ENCODE assay signal across 36 cellular contexts in genomic region chr14:26199096-26199495, GRCh38.
"Had no signal": no experiment of that assay in that cellular context is flagged by ENCODE, and none has a peak within 500 bp of the region (broad histone marks: within the 10 kb centered on the region; RNA-seq: fewer than 3 reads in every experiment).

No MANE protein-coding gene starts in this region.

- H3K4me1 Mint-ChIP-seq: activated B cell treated with CpG ODN at 0.5 μM for 24 hours; activated naive CD8-positive, alpha-beta T cell treated with anti-CD3 and anti-CD28 coated beads for 36 hours; activated T-helper 17 cell treated with anti-CD3 and anti-CD28 coated beads, Interleukin-2, amount 50 U/mL, for 72 hours; central memory CD8-positive, alpha-beta T cell had no signal

- H3K27me3 Mint-ChIP-seq: activated CD4-positive, alpha-beta memory T cell treated with anti-CD3 and anti-CD28 coated beads for 36 hours; activated T-helper 17 cell treated with anti-CD3 and anti-CD28 coated beads, Interleukin-2, amount 50 U/mL, for 72 hours; central memory CD8-positive, alpha-beta T cell had no signal

- H3K4me3 Mint-ChIP-seq: activated B cell treated with CpG ODN at 0.5 μM for 24 hours; activated CD4-positive, alpha-beta memory T cell treated with anti-CD3 and anti-CD28 coated beads for 36 hours; activated naive CD8-positive, alpha-beta T cell treated with anti-CD3 and anti-CD28 coated beads for 36 hours; activated T-cell treated with anti-CD3 and anti-CD28 coated beads, Interleukin-2, amount 50 U/mL, for 72 hours; activated T-helper 17 cell treated with anti-CD3 and anti-CD28 coated beads, Interleukin-2, amount 50 U/mL, for 72 hours; central memory CD8-positive, alpha-beta T cell had no signal

- DNase-seq: activated B cell treated with CpG ODN at 0.5 μM for 24 hours; activated CD4-positive, alpha-beta memory T cell treated with anti-CD3 and anti-CD28 coated beads for 36 hours; activated CD4-positive, alpha-beta T cell treated with anti-CD3 and anti-CD28 coated beads for 4 hours; activated CD4-positive, alpha-beta T cell treated with anti-CD3 and anti-CD28 coated beads, Interleukin-2, amount 50 U/mL, for 1 hour; activated CD4-positive, CD25-positive, alpha-beta regulatory T cell treated with anti-CD3 and anti-CD28 coated beads, Interleukin-2, amount 50 U/mL, for 72 hours; activated CD8-positive, alpha-beta memory T cell treated with anti-CD3 and anti-CD28 coated beads, Interleukin-2, amount 50 U/mL, for 48 hours; activated effector memory CD4-positive, alpha-beta T cell treated with anti-CD3 and anti-CD28 coated beads, Interleukin-2, amount 50 U/mL, for 16 hours; activated naive CD4-positive, alpha-beta T cell; activated naive CD4-positive, alpha-beta T cell treated with anti-CD3 and anti-CD28 coated beads, Interleukin-2, amount 50 U/mL, for 16 hours; activated naive CD8-positive, alpha-beta T cell treated with anti-CD3 and anti-CD28 coated beads for 36 hours; activated T-cell treated with anti-CD3 and anti-CD28 coated beads, Interleukin-2, amount 50 U/mL, for 1 hour; activated T-cell treated with anti-CD3 and anti-CD28 coated beads, Interleukin-2, amount 50 U/mL, for 72 hours; amniotic stem cell; aorta; NCI-H1092 treated with DMSO at 0.1 percent for 48 hours; NCI-H146; NCI-H187 treated with DMSO at 0.1 percent for 48 hours; NCI-H2171 treated with DMSO at 0.1 percent for 48 hours; NCI-H2227 treated with DMSO at 0.1 percent for 48 hours; NCI-H446; NCI-H510A treated with DMSO at 0.1 percent for 48 hours; NCI-H526 treated with DMSO at 0.1 percent for 48 hours; NCI-H774; NK-92 treated with Interleukin-12 subunit alpha and Interleukin-12 subunit beta, amount 100 ng/mL, for 24 hours; SIG-M5; SW 1271; T-helper 1 cell; T-helper 9 cell had no signal

- H3K4me3 ChIP-seq: cardiac muscle cell, PC-9 had no signal

- H3K27ac ChIP-seq: cardiac muscle cell, PC-9, RWPE1, VCaP had no signal

- H3K27ac Mint-ChIP-seq: activated B cell treated with CpG ODN at 0.5 μM for 24 hours; activated CD4-positive, alpha-beta memory T cell treated with anti-CD3 and anti-CD28 coated beads for 36 hours; activated naive CD8-positive, alpha-beta T cell treated with anti-CD3 and anti-CD28 coated beads for 36 hours; activated T-cell treated with anti-CD3 and anti-CD28 coated beads, Interleukin-2, amount 50 U/mL, for 72 hours; activated T-helper 17 cell treated with anti-CD3 and anti-CD28 coated beads, Interleukin-2, amount 50 U/mL, for 72 hours had no signal

- H2AFZ ChIP-seq: PC-9 had no signal

- H3K4me2 ChIP-seq: PC-9 had no signal

- H3K36me3 Mint-ChIP-seq: activated CD4-positive, alpha-beta memory T cell treated with anti-CD3 and anti-CD28 coated beads for 36 hours; activated naive CD8-positive, alpha-beta T cell treated with anti-CD3 and anti-CD28 coated beads for 36 hours had no signal

- H3K36me3 ChIP-seq: cardiac muscle cell had no signal

- ATAC-seq: activated T-cell treated with anti-CD3 and anti-CD28 coated beads, Interleukin-2, amount 50 U/mL, for 72 hours; activated T-helper 17 cell treated with anti-CD3 and anti-CD28 coated beads, Interleukin-2, amount 50 U/mL, for 72 hours; Right ventricle myocardium inferior; SK-N-SH treated with all-trans-retinoic acid at 6 μM for 48 hours had no signal
